1 cellular context compared by ENCODE assay signal in genomic region chr5:173746050-173746449, GRCh38.
TF ChIP-seq lines count a peak whose summit lies in the region.

No MANE protein-coding gene starts in this region.

TF ChIP-seq in WTC11, 78 proteins besides CTCF, POLR2A, EP300 and RAD21:
- peak; percentile 93 for TF ChIP-seq NFE2L1 (CRISPR knock-in tag; IDR thresholded peaks at IDR 0.05)
- no peak for TF ChIP-seq NR1H2 (CRISPR knock-in tag; IDR thresholded peaks at IDR 0.05)
